In the genomic region with DNA sequence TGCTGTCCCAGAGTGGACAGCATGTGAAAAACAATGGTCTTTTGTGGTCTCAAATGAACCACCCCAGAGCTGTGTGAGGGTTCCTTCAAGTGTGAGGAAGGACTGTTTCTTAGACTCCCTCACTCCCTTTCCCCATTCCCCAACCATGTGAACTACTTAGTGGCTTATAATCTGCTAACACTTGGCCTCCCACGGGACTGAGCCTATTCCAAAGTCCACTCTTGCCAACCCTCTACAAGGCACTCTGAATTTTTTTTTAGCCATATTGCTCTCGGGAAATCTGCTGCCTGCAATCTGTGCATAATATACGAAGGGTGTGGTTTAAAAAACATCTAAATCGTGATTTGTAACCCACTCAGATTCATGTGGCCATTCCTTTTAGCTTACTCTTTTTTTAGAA, we compare ENCODE assay signal across 15 cellular contexts. TPM values are rescaled to one million over a fixed set of nuclear protein-coding genes. Genes with fewer than 3 reads are reported as not detected.
DNase-seq lines count a peak whose midpoint lies in the region; ATAC-seq, FAIRE-seq and TF ChIP-seq lines count a peak whose summit lies in the region.
"Had no signal": no experiment of that assay in that cellular context is flagged by ENCODE, and none has a peak within 500 bp of the region (broad histone marks: within the 10 kb centered on the region; RNA-seq: fewer than 3 reads in every experiment).

No MANE protein-coding gene starts in this region.

- no peak for TF ChIP-seq RAD21 in K562 (CRISPR knock-in tag; conservative IDR thresholded peaks at IDR 0.05 in 1 of 2, IDR thresholded peaks at IDR 0.05 in 1 of 2)

- 0 out of 2 replicates have a peak, but pooled peaks cover 3% of the 10 kb centered on the region for H4K20me1 ChIP-seq in K562 (replicated peaks; ENCODE audit: control insufficient read depth, insufficient read depth, low read length)

- no peak for FAIRE-seq in K562 (lab: Jason Lieb, UNC)
- FAIRE-seq: H1 had no signal

- ATAC-seq in K562 (no peak), left colon (peak; percentile 38)

- no peak overlapping the region for H3K27ac Mint-ChIP-seq in type B pancreatic cell
- H3K27ac Mint-ChIP-seq: CD4-positive, alpha-beta memory T cell had no signal

- H3K9me1 ChIP-seq in K562 (ENCODE audit: control insufficient read depth, insufficient read depth, low read length), result no peaks in the 10 kb centered on the region

- H3K9ac ChIP-seq in K562 (ENCODE audit: insufficient read depth in 1 of 2, low read depth in 2 of 2, low read length in 2 of 2), result no peak overlapping the region

- peaks cover 2 to 23% of the 10 kb centered on the region in 2 experiments; a peak in 3 of 5 replicates for H3K27me3 ChIP-seq in K562 (ENCODE audit: control insufficient read depth in 2 of 2, insufficient read depth in 2 of 2, low read length in 2 of 2)
- H3K27me3 ChIP-seq: BE2C had no signal

- TF ChIP-seq EP300 in K562 (IDR thresholded peaks at IDR 0.05; ENCODE audit: low read length), result no peak

- H3K27me3 Mint-ChIP-seq in type B pancreatic cell, result peaks cover 20% of the 10 kb centered on the region

- no peak overlapping the region for H3K27ac ChIP-seq in K562 (ENCODE audit: extremely low read depth, low read depth, low read length)
- H3K27ac ChIP-seq: PC-9 had no signal

- H3K36me3 Mint-ChIP-seq in type B pancreatic cell, result no peaks in the 10 kb centered on the region
- H3K36me3 Mint-ChIP-seq: CD4-positive, alpha-beta memory T cell had no signal

- H3K79me2 ChIP-seq in K562 (ENCODE audit: control insufficient read depth, insufficient read depth, low read length), result no peaks in the 10 kb centered on the region

- no peaks in the 10 kb centered on the region for H3K36me3 ChIP-seq in K562 (ENCODE audit: control insufficient read depth, insufficient read depth, low read length)
- H3K36me3 ChIP-seq: BE2C had no signal

- H3K4me2 ChIP-seq in K562 (ENCODE audit: insufficient read depth, low read length), result no peak overlapping the region
- H3K4me2 ChIP-seq: PC-9 had no signal

- in situ Hi-C loops in K562 (cut with MboI), result no loop called here

- H3K4me1 ChIP-seq in K562 (replicated peaks in 1 of 2; ENCODE audit: control insufficient read depth in 2 of 2, insufficient read depth in 2 of 2, low read length in 2 of 2), result peaks cover 0 to 5% of the 10 kb centered on the region in 2 experiments; a peak in 2 of 5 replicates

- 0% methylated on average over 4 of the region's 4 CpGs for WGBS in K562 (ENCODE audit: insufficient coverage, low coverage, missing lambda C conversion rate)

- DNase-seq in NCI-H446 treated with DMSO at 0.1 percent for 48 hours (lab: John Stamatoyannopoulos, UW) (peak; percentile 40), K562 (ENCODE audit: extremely low read depth in 1 of 4, low spot score in 3 of 4) (no peak), left colon (no peak), type B pancreatic cell (ENCODE audit: extremely low spot score, unreplicated experiment) (no peak), COR-L47 (lab: John Stamatoyannopoulos, UW) (no peak), NCI-H2107 treated with DMSO at 0.1 percent for 48 hours (lab: John Stamatoyannopoulos, UW; ENCODE audit: unreplicated experiment) (no peak)
- DNase-seq in activated CD8-positive, alpha-beta memory T cell treated with anti-CD3 and anti-CD28 coated beads, Interleukin-2, amount 50 U/mL, for 4 hours, result no peak
- DNase-seq: BE2C; CD4-positive, alpha-beta memory T cell; KG1; NCI-H1092; NCI-H1694 treated with DMSO at 0.1 percent for 48 hours; PC-9 had no signal

- peaks cover 4% of the 10 kb centered on the region for H3K4me1 Mint-ChIP-seq in type B pancreatic cell (ENCODE audit: unreplicated experiment)

- POLR2A ChIA-PET in K562 (lab: Yijun Ruan, JAX), result no interaction called here

- intact Hi-C loops in K562 (cut with micrococcal nuclease), result loop anchor here (10.0 kb wide), 1 partner anchor 77 kb away; a partner anchor contains a TSS
- intact Hi-C loops in left colon (cut with DNase I, micrococcal nuclease), result no loop called here

- no peak overlapping the region for H3K4me3 ChIP-seq in K562
- H3K4me3 ChIP-seq: PC-9 had no signal

- no peak overlapping the region for H2AFZ ChIP-seq in K562 (ENCODE audit: low read depth, low read length)
- H2AFZ ChIP-seq: PC-9 had no signal

- H3K9me3 ChIP-seq in K562 (replicated peaks; ENCODE audit: control insufficient read depth, insufficient read depth, low read depth, low read length), result no peaks in the 10 kb centered on the region
- H3K9me3 ChIP-seq: BE2C had no signal

- peak overlapping the region; percentile 36 for H3K4me3 Mint-ChIP-seq in type B pancreatic cell
- H3K4me3 Mint-ChIP-seq: CD4-positive, alpha-beta memory T cell had no signal

- H3K9me3 Mint-ChIP-seq in type B pancreatic cell, result no peaks in the 10 kb centered on the region

- no TSS peak for BruUV-seq in K562 (replicated peaks; lab: Mats Ljungman, UMichigan)

- TF ChIP-seq CTCF in K562 (IDR thresholded peaks at IDR 0.05 in 2 of 3, conservative IDR thresholded peaks at IDR 0.05 in 1 of 3; ENCODE audit: insufficient read depth in 2 of 3, low read depth in 1 of 3, low read length in 3 of 3) (no peak), type B pancreatic cell (conservative IDR thresholded peaks at IDR 0.05) (no peak)

- CTCF ChIA-PET in K562 (lab: Yijun Ruan, JAX; ENCODE audit: low intra/inter-chr PET ratio), result no interaction called here

- no peak for TF ChIP-seq POLR2A in K562 (conservative IDR thresholded peaks at IDR 0.05)

TF ChIP-seq in K562, 482 proteins besides CTCF, POLR2A, EP300 and RAD21:
- TF ChIP-seq ZZZ3 (IDR thresholded peaks at IDR 0.05), result no peak
- peak; percentile 9 to 39; a peak in 2 of 4 replicates for TF ChIP-seq KDM1A (IDR thresholded peaks at IDR 0.05)

RNA-seq across cellular contexts. Expression of a gene that starts 2.6 kb away (rescaled TPM):
- total RNA-seq in K562 (2011; cell fraction: chromatin; rRNA removed; ENCODE audit: low replicate concordance), result not detected in 2 replicates
- total RNA-seq in K562 (2011; cell fraction: nucleolus; rRNA removed), result not detected in 2 replicates
- 0.07 TPM in 1 of 2 replicates, not detected in the other for total RNA-seq in K562 (2011; cell fraction: nucleoplasm; rRNA removed)
- 0.05 and 0.08 TPM in 2 replicates for total RNA-seq in K562 (2014; rRNA removed)
- 0.04 TPM in 1 of 2 replicates, not detected in the other for total RNA-seq in K562 (2014; rRNA removed; fragmentation: Illumina TruSeq; extraction: Trizol)
- 0.07 and 0.08 TPM in 2 replicates for total RNA-seq in K562 (2015; rRNA removed; fragmentation: Illumina TruSeq; extraction: Trizol)
- 0.09 TPM in 2 replicates for total RNA-seq in K562 (2021)
- 0.01 TPM in 2 replicates for polyA plus RNA-seq in K562 (2011; rRNA removed)
- 0.01 and 0.03 TPM in 2 replicates for polyA plus RNA-seq in K562 (2011; cell fraction: cytosol; rRNA removed)
- not detected in 2 replicates for polyA plus RNA-seq in K562 (2011; cell fraction: nucleus; rRNA removed)
- 0.07 and 0.15 TPM in 2 replicates for polyA plus RNA-seq in K562 (2012)
- polyA plus RNA-seq in K562 (2014; fragmentation: Illumina TruSeq; extraction: Trizol), result 0.04 and 0.07 TPM in 2 replicates
- under 1 TPM in 1 of 2 experiments, not detected in 1; 0.01 TPM for polyA plus RNA-seq in K562 (2014; fragmentation: Nextera tagmentation; extraction: Ambion mirVana)
- polyA plus RNA-seq in K562 (2014; rRNA removed), result 0.07 and 0.12 TPM in 2 replicates
- polyA minus RNA-seq in K562 (2011; rRNA and poly(A)+ RNA removed), result not detected in 2 replicates
- polyA minus RNA-seq in K562 (2011; cell fraction: cytosol; rRNA and poly(A)+ RNA removed), result not detected in 2 replicates
- under 0.01 TPM in 2 replicates for polyA minus RNA-seq in K562 (2011; cell fraction: nucleus; rRNA and poly(A)+ RNA removed)
- total RNA-seq in left colon, result under 1 TPM; 0.09 to 0.45 TPM
- total RNA-seq in type B pancreatic cell (ENCODE audit: low replicate concordance), result 3.4 and 3.6 TPM in 2 replicates
- total RNA-seq: CD4-positive, alpha-beta memory T cell; H1; M059J; PC-9 had no signal
- polyA plus RNA-seq: CD4-positive, alpha-beta memory T cell had no signal

RNA-seq across cellular contexts. Expression of a gene that starts 34.1 kb away (rescaled TPM):
- total RNA-seq in K562 (2011; cell fraction: chromatin; rRNA removed; ENCODE audit: low replicate concordance), result 15.0 and 22.7 TPM in 2 replicates
- total RNA-seq in K562 (2011; cell fraction: nucleolus; rRNA removed), result 9.2 and 12.1 TPM in 2 replicates
- 13.3 and 15.2 TPM in 2 replicates for total RNA-seq in K562 (2011; cell fraction: nucleoplasm; rRNA removed)
- total RNA-seq in K562 (2014; rRNA removed), result 3.7 and 8.1 TPM in 2 replicates
- 2.7 and 3.0 TPM in 2 replicates for total RNA-seq in K562 (2014; rRNA removed; fragmentation: Illumina TruSeq; extraction: Trizol)
- 3.9 and 5.2 TPM in 2 replicates for total RNA-seq in K562 (2015; rRNA removed; fragmentation: Illumina TruSeq; extraction: Trizol)
- 7.0 and 9.8 TPM in 2 replicates for total RNA-seq in K562 (2021)
- 15.1 and 15.2 TPM in 2 replicates for polyA plus RNA-seq in K562 (2011; rRNA removed)
- polyA plus RNA-seq in K562 (2011; cell fraction: cytosol; rRNA removed), result 12.8 and 24.5 TPM in 2 replicates
- 27.5 and 29.4 TPM in 2 replicates for polyA plus RNA-seq in K562 (2011; cell fraction: nucleus; rRNA removed)
- polyA plus RNA-seq in K562 (2012), result 5.3 and 6.1 TPM in 2 replicates
- polyA plus RNA-seq in K562 (2014; fragmentation: Illumina TruSeq; extraction: Trizol), result 8.7 and 9.4 TPM in 2 replicates
- 1 to 10 TPM; 1.4 to 2.6 TPM for polyA plus RNA-seq in K562 (2014; fragmentation: Nextera tagmentation; extraction: Ambion mirVana)
- 5.6 and 8.4 TPM in 2 replicates for polyA plus RNA-seq in K562 (2014; rRNA removed)
- polyA minus RNA-seq in K562 (2011; rRNA and poly(A)+ RNA removed), result 9.4 and 12.9 TPM in 2 replicates
- polyA minus RNA-seq in K562 (2011; cell fraction: cytosol; rRNA and poly(A)+ RNA removed), result 6.4 and 9.4 TPM in 2 replicates
- polyA minus RNA-seq in K562 (2011; cell fraction: nucleus; rRNA and poly(A)+ RNA removed), result 6.3 and 7.9 TPM in 2 replicates
- total RNA-seq in left colon, result 10 to 100 TPM; 26.6 to 33.5 TPM
- 14.5 and 18.9 TPM in 2 replicates for total RNA-seq in type B pancreatic cell (ENCODE audit: low replicate concordance)
